Comparison of ENCODE assay signal across 16 cellular contexts in genomic region chr6:37777272-37777736, GRCh38. TPM values are rescaled to one million over a fixed set of nuclear protein-coding genes. Genes with fewer than 3 reads are reported as not detected.
DNase-seq lines count a peak whose midpoint lies in the region; ATAC-seq and TF ChIP-seq lines count a peak whose summit lies in the region.
"Had no signal": no experiment of that assay in that cellular context is flagged by ENCODE, and none has a peak within 500 bp of the region (broad histone marks: within the 10 kb centered on the region; RNA-seq: fewer than 3 reads in every experiment).

No MANE protein-coding gene starts in this region.

- H3K9me3 ChIP-seq in MM.1S (replicated peaks; ENCODE audit: insufficient read depth, low read length) (no peaks in the 10 kb centered on the region), endodermal cell (ENCODE audit: control insufficient read depth, low read length) (no peaks in the 10 kb centered on the region), hepatocyte (ENCODE audit: low read depth) (no peaks in the 10 kb centered on the region), sigmoid colon (no peaks in the 10 kb centered on the region)

- peak overlapping the region; percentile 82 for H2AFZ ChIP-seq in MM.1S (ENCODE audit: low read length)
- H2AFZ ChIP-seq in hepatocyte, result no peak overlapping the region

- H3K79me2 ChIP-seq in MM.1S (ENCODE audit: low read length) (no peaks in the 10 kb centered on the region), hepatocyte (no peaks in the 10 kb centered on the region)

- H3K9ac ChIP-seq in MM.1S (ENCODE audit: low read length), result peak overlapping the region; percentile 63
- no peak overlapping the region for H3K9ac ChIP-seq in endodermal cell (ENCODE audit: extremely low read depth, low read length, poor library complexity, severe bottlenecking)

- H3K36me3 Mint-ChIP-seq in endodermal cell (ENCODE audit: low read depth), result no peaks in the 10 kb centered on the region
- no peaks in the 10 kb centered on the region for H3K36me3 Mint-ChIP-seq in type B pancreatic cell
- H3K36me3 Mint-ChIP-seq: CD8-positive, alpha-beta T cell had no signal

- H3K27me3 Mint-ChIP-seq in endodermal cell (ENCODE audit: insufficient read depth) (peaks cover 52% of the 10 kb centered on the region), type B pancreatic cell (no peaks in the 10 kb centered on the region)

- H3F3A ChIP-seq in MM.1S (ENCODE audit: insufficient read depth, low read length), result peaks cover 20% of the 10 kb centered on the region

- H3K9me2 ChIP-seq in MM.1S (replicated peaks; ENCODE audit: insufficient read depth, low read length), result no peaks in the 10 kb centered on the region
- H3K9me2 ChIP-seq in hepatocyte (replicated peaks; ENCODE audit: insufficient read depth), result no peaks in the 10 kb centered on the region

- peaks cover 35% of the 10 kb centered on the region for H3K4me1 Mint-ChIP-seq in endodermal cell
- H3K4me1 Mint-ChIP-seq in type B pancreatic cell (ENCODE audit: unreplicated experiment), result peaks cover 34% of the 10 kb centered on the region
- H3K4me1 Mint-ChIP-seq: activated naive CD8-positive, alpha-beta T cell treated with anti-CD3 and anti-CD28 coated beads, Interleukin-2, amount 50 U/mL, for 24 hours had no signal

- no peaks in the 10 kb centered on the region for H3K27me3 ChIP-seq in MM.1S (replicated peaks; ENCODE audit: insufficient read depth, low read length)
- no peaks in the 10 kb centered on the region for H3K27me3 ChIP-seq in endodermal cell (ENCODE audit: control insufficient read depth, insufficient read depth, low read length, poor library complexity, severe bottlenecking)
- H3K27me3 ChIP-seq in hepatocyte, result no peaks in the 10 kb centered on the region
- no peaks in the 10 kb centered on the region for H3K27me3 ChIP-seq in sigmoid colon

- 39 to 44% methylated on average over 9 of the region's 9 CpGs for WGBS in endodermal cell (ENCODE audit: insufficient coverage in 1 of 2, insufficient read length in 1 of 2), 2 experiments
- 39% methylated on average over 9 of the region's 9 CpGs for WGBS in hepatocyte (ENCODE audit: low lambda C conversion rate, missing lambda C conversion rate)
- 71 to 80% methylated on average over 9 of the region's 9 CpGs for WGBS in sigmoid colon, 2 donors

- DNase-seq in NCI-H146 (lab: John Stamatoyannopoulos, UW) (peak; percentile 18), NCI-H146 treated with DMSO at 0.1 percent for 48 hours (lab: John Stamatoyannopoulos, UW; ENCODE audit: unreplicated experiment) (no peak), MM.1S (peak; percentile 88), endodermal cell (peak; percentile 82), type B pancreatic cell (ENCODE audit: extremely low spot score, unreplicated experiment) (no peak), hepatocyte (ENCODE audit: low spot score) (no peak), sigmoid colon (no peak)
- DNase-seq: 8988T; activated naive CD8-positive, alpha-beta T cell treated with anti-CD3 and anti-CD28 coated beads, Interleukin-2, amount 50 U/mL, for 24 hours; CD8-positive, alpha-beta T cell; islet precursor cell; NCI-H526; SIG-M5 had no signal

- H3K27ac ChIP-seq in MM.1S (ENCODE audit: low read length), result peak overlapping the region; percentile 86
- no peak overlapping the region for H3K27ac ChIP-seq in endodermal cell (ENCODE audit: low read depth, low read length)
- no peak overlapping the region for H3K27ac ChIP-seq in hepatocyte
- no peak overlapping the region for H3K27ac ChIP-seq in sigmoid colon
- H3K27ac ChIP-seq: VCaP had no signal

- H3K4me1 ChIP-seq in MM.1S (ENCODE audit: low read length) (peaks cover 25% of the 10 kb centered on the region), endodermal cell (ENCODE audit: control insufficient read depth, insufficient read depth, low read length) (no peaks in the 10 kb centered on the region), hepatocyte (ENCODE audit: insufficient read depth) (no peaks in the 10 kb centered on the region), sigmoid colon (no peaks in the 10 kb centered on the region)

- TF ChIP-seq POLR2A in sigmoid colon (IDR thresholded peaks at IDR 0.05), result no peak

- H3K4me2 ChIP-seq in MM.1S (ENCODE audit: low read depth, low read length) (peak overlapping the region; percentile 83), hepatocyte (no peak overlapping the region)

- TF ChIP-seq CTCF in MM.1S (IDR thresholded peaks at IDR 0.05; ENCODE audit: low read length), result no peak
- TF ChIP-seq CTCF in endodermal cell (conservative IDR thresholded peaks at IDR 0.05), result no peak
- TF ChIP-seq CTCF in type B pancreatic cell (conservative IDR thresholded peaks at IDR 0.05), result no peak
- TF ChIP-seq CTCF in hepatocyte (IDR thresholded peaks at IDR 0.05; ENCODE audit: poor library complexity), result no peak
- no peak for TF ChIP-seq CTCF in sigmoid colon (IDR thresholded peaks at IDR 0.05)

- H3K4me3 ChIP-seq in MM.1S (ENCODE audit: low read length), result peak overlapping the region; percentile 24
- no peak overlapping the region for H3K4me3 ChIP-seq in endodermal cell (ENCODE audit: low read length)
- no peak overlapping the region for H3K4me3 ChIP-seq in hepatocyte
- H3K4me3 ChIP-seq in sigmoid colon, result no peak overlapping the region

- ATAC-seq in HG03045 (IDR thresholded peaks at IDR 0.05; ENCODE audit: unreplicated experiment), result no peak
- ATAC-seq: activated naive CD8-positive, alpha-beta T cell treated with anti-CD3 and anti-CD28 coated beads, Interleukin-2, amount 50 U/mL, for 24 hours; CD8-positive, alpha-beta T cell had no signal

- H3K27ac Mint-ChIP-seq in endodermal cell (peak overlapping the region; percentile 72), type B pancreatic cell (no peak overlapping the region)
- H3K27ac Mint-ChIP-seq: activated naive CD8-positive, alpha-beta T cell treated with anti-CD3 and anti-CD28 coated beads, Interleukin-2, amount 50 U/mL, for 24 hours; CD8-positive, alpha-beta T cell; dendritic cell treated with granulocyte-macrophage colony-stimulating factor and Interleukin-4, amounts not matched to agents 40 ng/mL and 50 ng/mL, for 4 days had no signal

- no peaks in the 10 kb centered on the region for H3K36me3 ChIP-seq in MM.1S (replicated peaks; ENCODE audit: insufficient read depth, low read length)
- no peaks in the 10 kb centered on the region for H3K36me3 ChIP-seq in endodermal cell (ENCODE audit: control insufficient read depth, insufficient read depth, low read length)
- no peaks in the 10 kb centered on the region for H3K36me3 ChIP-seq in hepatocyte (replicated peaks; ENCODE audit: insufficient read depth, low read depth)
- H3K36me3 ChIP-seq in sigmoid colon, result no peaks in the 10 kb centered on the region

- no peaks in the 10 kb centered on the region for H4K20me1 ChIP-seq in MM.1S (ENCODE audit: insufficient read depth, low read length)
- H4K20me1 ChIP-seq in hepatocyte (ENCODE audit: insufficient read depth, poor library complexity, severe bottlenecking), result no peaks in the 10 kb centered on the region

- H3K9me3 Mint-ChIP-seq in endodermal cell, result peaks cover 9% of the 10 kb centered on the region
- H3K9me3 Mint-ChIP-seq in type B pancreatic cell, result peaks cover 9% of the 10 kb centered on the region
- H3K9me3 Mint-ChIP-seq: CD8-positive, alpha-beta T cell; dendritic cell treated with granulocyte-macrophage colony-stimulating factor and Interleukin-4, amounts not matched to agents 40 ng/mL and 50 ng/mL, for 4 days had no signal

- intact Hi-C loops in sigmoid colon (cut with DNase I), result no loop called here

- H3K4me3 Mint-ChIP-seq in endodermal cell (peak overlapping the region; percentile 31), type B pancreatic cell (peak overlapping the region; percentile 61)
- H3K4me3 Mint-ChIP-seq: activated naive CD8-positive, alpha-beta T cell treated with anti-CD3 and anti-CD28 coated beads, Interleukin-2, amount 50 U/mL, for 24 hours; CD8-positive, alpha-beta T cell; dendritic cell treated with granulocyte-macrophage colony-stimulating factor and Interleukin-4, amounts not matched to agents 40 ng/mL and 50 ng/mL, for 4 days had no signal

- no peak for TF ChIP-seq EP300 in sigmoid colon (IDR thresholded peaks at IDR 0.05)

RNA-seq across cellular contexts. Expression of gene ZFAND3, which starts 42.2 kb away (rescaled TPM):
- 10 to 100 TPM; 67.1 to 86.2 TPM for total RNA-seq in endodermal cell
- polyA plus RNA-seq in endodermal cell (2013, experiment 1 of 2), result 105 TPM
- 99.2 TPM for polyA plus RNA-seq in endodermal cell (2013, experiment 2 of 2)
- total RNA-seq in type B pancreatic cell (ENCODE audit: low replicate concordance), result 66.9 and 69.0 TPM in 2 replicates
- 35.8 and 36.5 TPM in 2 replicates for total RNA-seq in hepatocyte
- polyA plus RNA-seq in hepatocyte, result 50.0 and 51.1 TPM in 2 replicates
- total RNA-seq in sigmoid colon, result 10 to 100 TPM; 34.4 to 54.8 (median 40.2) TPM
- 10 to 100 TPM; 32.4 to 44.5 (median 38.6) TPM for polyA plus RNA-seq in sigmoid colon

Comparison
In these comparisons a context has a peak if more than half of its experiments do, and no peak if none do; other contexts are left out.
1. DNase-seq: peak in NCI-H146 (single experiment), MM.1S (single experiment) and endodermal cell (single experiment); none in NCI-H146 treated with DMSO at 0.1 percent for 48 hours (single experiment), type B pancreatic cell (single experiment), hepatocyte (single experiment) and sigmoid colon (single experiment).